Comparison of ENCODE assay signal across 23 cellular contexts in genomic region chr2:231246171-231246842, GRCh38.
"Had no signal": no experiment of that assay in that cellular context is flagged by ENCODE, and none has a peak within 500 bp of the region (broad histone marks: within the 10 kb centered on the region; RNA-seq: fewer than 3 reads in every experiment).

No MANE protein-coding gene starts in this region.

- H3K27ac Mint-ChIP-seq: activated CD8-positive, alpha-beta T cell treated with anti-CD3 and anti-CD28 coated beads, Interleukin-2, amount 10 ng/mL, durations not matched to agents 7 days and 5 days; activated naive CD4-positive, alpha-beta T cell treated with anti-CD3 and anti-CD28 coated beads, Interleukin-2, amount 50 U/mL, for 72 hours; natural killer cell treated with Interleukin-12 subunit alpha and Interleukin-12 subunit beta and Interleukin-15 and Interleukin-18, amount 100 ng/mL, for 72 hours had no signal

- H3K9me3 ChIP-seq: ascending aorta, esophagus squamous epithelium, gastrocnemius medialis, psoas muscle, right atrium auricular region, thoracic aorta had no signal

- H3K4me3 ChIP-seq: ascending aorta, dorsolateral prefrontal cortex, esophagus squamous epithelium, gastrocnemius medialis, psoas muscle, right atrium auricular region, thoracic aorta had no signal

- H3K27ac ChIP-seq: ascending aorta, brain microvascular endothelial cell, dorsolateral prefrontal cortex, esophagus squamous epithelium, gastrocnemius medialis, psoas muscle, right atrium auricular region, thoracic aorta had no signal

- FAIRE-seq: colon had no signal

- H3K27me3 Mint-ChIP-seq: natural killer cell treated with Interleukin-12 subunit alpha and Interleukin-12 subunit beta and Interleukin-15 and Interleukin-18, amount 100 ng/mL, for 72 hours had no signal

- DNase-seq: activated CD4-positive, alpha-beta T cell treated with anti-CD3 and anti-CD28 coated beads for 1 hour; activated CD4-positive, alpha-beta T cell treated with anti-CD3 and anti-CD28 coated beads, Interleukin-2, amount 50 U/mL, for 1 hour; activated CD8-positive, alpha-beta T cell treated with anti-CD3 and anti-CD28 coated beads, Interleukin-2, amount 10 ng/mL, durations not matched to agents 7 days and 5 days; activated gamma-delta T cell treated with Interleukin-2 at 50 U/mL for 16 hours; brain microvascular endothelial cell; central memory CD4-positive, alpha-beta T cell; dorsolateral prefrontal cortex; esophagus squamous epithelium; gastrocnemius medialis; head of caudate nucleus; hypothalamus; left ventricle myocardium superior; midbrain; psoas muscle; stimulated activated CD4-positive, alpha-beta T cell treated with anti-CD3 and anti-CD28 coated beads, Interleukin-4, amount 100 ng/mL, for 24 hours; stimulated activated naive CD4-positive, alpha-beta T cell treated with Interleukin-2 at 50 U/mL for 16 hours; T-helper 9 cell had no signal

- H3K9me3 Mint-ChIP-seq: activated naive CD4-positive, alpha-beta T cell treated with anti-CD3 and anti-CD28 coated beads, Interleukin-2, amount 50 U/mL, for 72 hours; natural killer cell treated with Interleukin-12 subunit alpha and Interleukin-12 subunit beta and Interleukin-15 and Interleukin-18, amount 100 ng/mL, for 72 hours had no signal

- H3K4me3 Mint-ChIP-seq: activated CD8-positive, alpha-beta T cell treated with anti-CD3 and anti-CD28 coated beads, Interleukin-2, amount 10 ng/mL, durations not matched to agents 7 days and 5 days; natural killer cell treated with Interleukin-12 subunit alpha and Interleukin-12 subunit beta and Interleukin-15 and Interleukin-18, amount 100 ng/mL, for 72 hours had no signal

- H3K4me1 ChIP-seq: ascending aorta, esophagus squamous epithelium, gastrocnemius medialis, psoas muscle, right atrium auricular region had no signal

- H3K36me3 Mint-ChIP-seq: activated naive CD4-positive, alpha-beta T cell treated with anti-CD3 and anti-CD28 coated beads, Interleukin-2, amount 50 U/mL, for 72 hours; natural killer cell treated with Interleukin-12 subunit alpha and Interleukin-12 subunit beta and Interleukin-15 and Interleukin-18, amount 100 ng/mL, for 72 hours had no signal

- ATAC-seq: activated CD8-positive, alpha-beta T cell treated with anti-CD3 and anti-CD28 coated beads, Interleukin-2, amount 10 ng/mL, durations not matched to agents 7 days and 5 days; activated naive CD4-positive, alpha-beta T cell treated with anti-CD3 and anti-CD28 coated beads, Interleukin-2, amount 50 U/mL, for 72 hours; gastrocnemius medialis; natural killer cell treated with Interleukin-12 subunit alpha and Interleukin-12 subunit beta and Interleukin-15 and Interleukin-18, amount 100 ng/mL, for 72 hours; psoas muscle had no signal

- H3K36me3 ChIP-seq: esophagus squamous epithelium, gastrocnemius medialis, right atrium auricular region had no signal

- H3K27me3 ChIP-seq: ascending aorta, brain microvascular endothelial cell, dorsolateral prefrontal cortex, esophagus squamous epithelium, gastrocnemius medialis, right atrium auricular region had no signal
